ENCODE assay signal across 18 cellular contexts in genomic region chr15:94015324-94015723, GRCh38.
"Had no signal": no experiment of that assay in that cellular context is flagged by ENCODE, and none has a peak within 500 bp of the region (broad histone marks: within the 10 kb centered on the region; RNA-seq: fewer than 3 reads in every experiment).

No MANE protein-coding gene starts in this region.

- H3K9me3 ChIP-seq: psoas muscle, testis, tibial nerve, upper lobe of right lung had no signal

- ATAC-seq: esophagus mucosa; naive thymus-derived CD4-positive, alpha-beta T cell; psoas muscle; sciatic nerve; stimulated activated naive B cell treated with anti-CD40 and anti-IgM and Interleukin-4, amounts not matched to agents 10 μg/mL and 1 μg/mL and 100 μg/mL, for 72 hours; stimulated activated naive CD8-positive, alpha-beta T cell treated with anti-CD3 and anti-CD28 coated beads, Interleukin-15, amount 100 ng/mL, for 72 hours; upper lobe of right lung had no signal

- H3K36me3 Mint-ChIP-seq: naive thymus-derived CD4-positive, alpha-beta T cell; stimulated activated naive B cell treated with anti-CD40 and anti-IgM and Interleukin-4, amounts not matched to agents 10 μg/mL and 1 μg/mL and 100 μg/mL, for 72 hours had no signal

- H3K27ac ChIP-seq: hepatocyte, psoas muscle, skin epidermis, testis, tibial nerve, upper lobe of right lung had no signal

- H2AFZ ChIP-seq: hepatocyte had no signal

- H3K27ac Mint-ChIP-seq: naive thymus-derived CD4-positive, alpha-beta T cell; nephron progenitor cell; stimulated activated naive B cell treated with anti-CD40 and anti-IgM and Interleukin-4, amounts not matched to agents 10 μg/mL and 1 μg/mL and 100 μg/mL, for 72 hours; stimulated activated naive CD8-positive, alpha-beta T cell treated with anti-CD3 and anti-CD28 coated beads, Interleukin-15, amount 100 ng/mL, for 72 hours had no signal

- H3K79me2 ChIP-seq: hepatocyte had no signal

- H3K9me3 Mint-ChIP-seq: stimulated activated naive CD8-positive, alpha-beta T cell treated with anti-CD3 and anti-CD28 coated beads, Interleukin-15, amount 100 ng/mL, for 72 hours had no signal

- H3K4me1 ChIP-seq: psoas muscle, testis, tibial nerve, upper lobe of right lung had no signal

- H3K36me3 ChIP-seq: tibial nerve, upper lobe of right lung had no signal

- H3K4me1 Mint-ChIP-seq: nephron progenitor cell; stimulated activated naive B cell treated with anti-CD40 and anti-IgM and Interleukin-4, amounts not matched to agents 10 μg/mL and 1 μg/mL and 100 μg/mL, for 72 hours; stimulated activated naive CD8-positive, alpha-beta T cell treated with anti-CD3 and anti-CD28 coated beads, Interleukin-15, amount 100 ng/mL, for 72 hours had no signal

- H3K4me3 Mint-ChIP-seq: naive thymus-derived CD4-positive, alpha-beta T cell; nephron progenitor cell; stimulated activated naive B cell treated with anti-CD40 and anti-IgM and Interleukin-4, amounts not matched to agents 10 μg/mL and 1 μg/mL and 100 μg/mL, for 72 hours; stimulated activated naive CD8-positive, alpha-beta T cell treated with anti-CD3 and anti-CD28 coated beads, Interleukin-15, amount 100 ng/mL, for 72 hours had no signal

- H3K4me2 ChIP-seq: hepatocyte had no signal

- H3K4me3 ChIP-seq: hepatocyte, psoas muscle, skin epidermis, testis, tibial nerve, upper lobe of right lung had no signal

- DNase-seq: effector memory CD4-positive, alpha-beta T cell; head of caudate nucleus; kidney; mammary epithelial cell; naive thymus-derived CD4-positive, alpha-beta T cell; nephron progenitor cell; psoas muscle; stimulated activated CD4-positive, alpha-beta T cell treated with anti-CD3 and anti-CD28 coated beads, Interleukin-2, amount 100 ng/mL, for 24 hours; stimulated activated CD4-positive, alpha-beta T cell treated with anti-CD3 and anti-CD28 coated beads, Interleukin-4, amount 100 ng/mL, for 4 hours; stimulated activated naive B cell treated with anti-CD40 and anti-IgM and Interleukin-4, amounts not matched to agents 10 μg/mL and 1 μg/mL and 100 μg/mL, for 72 hours; stimulated activated naive CD8-positive, alpha-beta T cell treated with anti-CD3 and anti-CD28 coated beads, Interleukin-15, amount 100 ng/mL, for 72 hours; testis; upper lobe of right lung had no signal

- H3K27me3 ChIP-seq: hepatocyte, testis, tibial nerve, upper lobe of right lung had no signal

- H3K27me3 Mint-ChIP-seq: stimulated activated naive CD8-positive, alpha-beta T cell treated with anti-CD3 and anti-CD28 coated beads, Interleukin-15, amount 100 ng/mL, for 72 hours had no signal
